In the genomic region with DNA sequence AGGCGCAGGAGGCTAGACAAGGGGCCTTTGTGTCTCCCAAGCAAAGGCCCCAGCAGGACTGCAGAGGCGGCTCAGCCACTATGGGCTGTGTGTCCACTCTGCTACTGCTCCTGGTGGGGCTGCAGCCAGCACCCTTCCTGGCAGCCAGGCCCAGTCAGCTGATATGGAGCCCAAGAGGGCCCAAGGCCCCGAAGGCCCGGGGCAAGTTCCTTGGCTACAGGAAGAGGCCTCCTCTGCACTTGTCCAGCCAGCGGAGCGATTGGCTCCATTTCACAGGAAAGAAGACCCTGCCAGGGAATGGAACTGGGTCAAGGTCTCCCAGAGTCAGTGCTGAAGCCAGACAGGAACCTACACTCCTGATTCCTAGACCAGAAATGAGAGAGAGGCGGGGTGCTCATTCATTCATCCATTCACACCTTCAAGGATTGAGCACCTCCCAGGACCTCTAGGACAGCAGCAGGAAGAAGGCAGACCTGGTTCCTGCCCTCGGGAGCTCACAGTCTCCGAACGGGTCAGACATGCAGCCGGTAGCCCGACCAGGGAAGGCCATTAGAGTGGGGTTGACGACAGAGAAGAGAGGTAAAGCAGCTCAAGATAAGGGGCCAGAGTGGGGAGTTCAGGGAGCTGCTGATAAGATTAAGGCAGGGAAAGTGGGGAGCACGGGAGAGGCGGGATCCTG, we compare ENCODE assay signal across 9 cellular contexts. TPM values are rescaled to one million over a fixed set of nuclear protein-coding genes. Genes with fewer than 3 reads are reported as not detected.
DNase-seq lines count a peak whose midpoint lies in the region; ATAC-seq and TF ChIP-seq lines count a peak whose summit lies in the region.
"Had no signal": no experiment of that assay in that cellular context is flagged by ENCODE, and none has a peak within 500 bp of the region (broad histone marks: within the 10 kb centered on the region; RNA-seq: fewer than 3 reads in every experiment).

No MANE protein-coding gene starts in this region.

- H4K20me1 ChIP-seq in KMS-11 (ENCODE audit: insufficient read depth) (no peaks in the 10 kb centered on the region), smooth muscle cell (ENCODE audit: low read depth) (no peaks in the 10 kb centered on the region), MM.1S (ENCODE audit: insufficient read depth, low read length) (no peaks in the 10 kb centered on the region)

- no peaks in the 10 kb centered on the region for H3K36me3 ChIP-seq in KMS-11 (ENCODE audit: insufficient read depth)
- H3K36me3 ChIP-seq in ascending aorta, result no peaks in the 10 kb centered on the region
- H3K36me3 ChIP-seq in left lung, result no peaks in the 10 kb centered on the region
- no peaks in the 10 kb centered on the region for H3K36me3 ChIP-seq in smooth muscle cell (ENCODE audit: low read depth)
- H3K36me3 ChIP-seq in MM.1S (replicated peaks; ENCODE audit: insufficient read depth, low read length), result no peaks in the 10 kb centered on the region

- H3K9ac ChIP-seq in KMS-11 (no peak overlapping the region), smooth muscle cell (ENCODE audit: low read depth) (no peak overlapping the region), MM.1S (ENCODE audit: low read length) (no peak overlapping the region)

- H3K4me3 ChIP-seq in KMS-11 (IDR thresholded peaks at IDR 0.05; ENCODE audit: insufficient read depth, low read depth, low read length), result no peak overlapping the region
- peak overlapping the region; percentile 52 to 71 for H3K4me3 ChIP-seq in ascending aorta
- H3K4me3 ChIP-seq in left lung, result peak overlapping the region; percentile 38 to 53
- H3K4me3 ChIP-seq in smooth muscle cell, result peak overlapping the region; percentile 56
- H3K4me3 ChIP-seq in MM.1S (ENCODE audit: low read length), result no peak overlapping the region

- H3K4me1 ChIP-seq in KMS-11 (ENCODE audit: low read depth, poor library complexity, severe bottlenecking), result no peaks in the 10 kb centered on the region
- H3K4me1 ChIP-seq in ascending aorta, result peaks cover 2 to 3% of the 10 kb centered on the region in 2 donors
- H3K4me1 ChIP-seq in left lung, result peaks cover 0 to 78% of the 10 kb centered on the region in 2 donors
- peaks cover 7% of the 10 kb centered on the region for H3K4me1 ChIP-seq in smooth muscle cell (ENCODE audit: low read depth)
- peaks cover 7% of the 10 kb centered on the region for H3K4me1 ChIP-seq in MM.1S (ENCODE audit: low read length)

- H3F3A ChIP-seq in smooth muscle cell (ENCODE audit: low read depth) (no peaks in the 10 kb centered on the region), MM.1S (ENCODE audit: insufficient read depth, low read length) (no peaks in the 10 kb centered on the region)

- H3K79me2 ChIP-seq in KMS-11 (ENCODE audit: insufficient read depth, low read depth) (no peaks in the 10 kb centered on the region), smooth muscle cell (ENCODE audit: low read depth) (no peaks in the 10 kb centered on the region), MM.1S (ENCODE audit: low read length) (no peaks in the 10 kb centered on the region)

- H2AFZ ChIP-seq in KMS-11 (ENCODE audit: low read depth), result peak overlapping the region; percentile 92; the same call in 1 of the 2 replicates
- H2AFZ ChIP-seq in smooth muscle cell (ENCODE audit: low read depth), result no peak overlapping the region
- H2AFZ ChIP-seq in MM.1S (ENCODE audit: low read length), result no peak overlapping the region

- H3K9me3 ChIP-seq in ascending aorta (no peaks in the 10 kb centered on the region), left lung (no peaks in the 10 kb centered on the region), smooth muscle cell (replicated peaks; ENCODE audit: low read depth) (no peaks in the 10 kb centered on the region), MM.1S (replicated peaks; ENCODE audit: insufficient read depth, low read length) (no peaks in the 10 kb centered on the region)

- peak; percentile 16 for ATAC-seq in left lung

- no peaks in the 10 kb centered on the region for H3K9me2 ChIP-seq in MM.1S (replicated peaks; ENCODE audit: insufficient read depth, low read length)

- 81% methylated on average over 15 of the region's 15 CpGs for WGBS in smooth muscle cell (ENCODE audit: low lambda C conversion rate)

- DNase-seq in ascending aorta (ENCODE audit: low spot score in 2 of 2) (peak in 1 of 2 donors; percentile 3), left lung (peak; percentile 31 to 79), smooth muscle cell (lab: John Stamatoyannopoulos, UW; ENCODE audit: unreplicated experiment) (no peak), UCSD-AML1 (lab: John Stamatoyannopoulos, UW; ENCODE audit: unreplicated experiment) (no peak), MM.1S (no peak), NCI-H345 (lab: John Stamatoyannopoulos, UW) (no peak)
- DNase-seq: GDM1 had no signal

- peak overlapping the region; percentile 63; the same call in 1 of the 2 replicates for H3K4me2 ChIP-seq in KMS-11
- no peak overlapping the region for H3K4me2 ChIP-seq in smooth muscle cell
- no peak overlapping the region for H3K4me2 ChIP-seq in MM.1S (ENCODE audit: low read depth, low read length)

- H3K27me3 ChIP-seq in KMS-11 (ENCODE audit: insufficient read depth, low read depth) (no peaks in the 10 kb centered on the region), ascending aorta (no peaks in the 10 kb centered on the region), left lung (peaks cover 0 to 15% of the 10 kb centered on the region in 2 donors), smooth muscle cell (ENCODE audit: low read depth) (peaks cover 22% of the 10 kb centered on the region), MM.1S (replicated peaks; ENCODE audit: insufficient read depth, low read length) (no peaks in the 10 kb centered on the region)

- H3K27ac ChIP-seq in KMS-11, result no peak overlapping the region
- no peak overlapping the region for H3K27ac ChIP-seq in ascending aorta
- H3K27ac ChIP-seq in left lung, result peak overlapping the region; percentile 55 to 83
- no peak overlapping the region for H3K27ac ChIP-seq in smooth muscle cell (ENCODE audit: low read depth)
- no peak overlapping the region for H3K27ac ChIP-seq in MM.1S (ENCODE audit: low read length)

- TF ChIP-seq CTCF in KMS-11 (conservative IDR thresholded peaks at IDR 0.05; ENCODE audit: low read depth, low read length), result no peak
- no peak for TF ChIP-seq CTCF in ascending aorta (IDR thresholded peaks at IDR 0.05)
- no peak for TF ChIP-seq CTCF in left lung (IDR thresholded peaks at IDR 0.05)
- no peak for TF ChIP-seq CTCF in smooth muscle cell (IDR thresholded peaks at IDR 0.05; ENCODE audit: borderline replicate concordance, insufficient read depth, poor library complexity, severe bottlenecking)
- TF ChIP-seq CTCF in MM.1S (IDR thresholded peaks at IDR 0.05; ENCODE audit: low read length), result no peak

- intact Hi-C loops in ascending aorta (cut with DNase I), result no loop called here
- intact Hi-C loops in left lung (cut with DNase I), result no loop called here

RNA-seq across cellular contexts. Expression of gene P2RY2, which starts 0.8 kb away (rescaled TPM):
- 18.3 TPM for total RNA-seq in ascending aorta
- 10 to 100 TPM in 1 of 2 donors, 1 to 10 TPM in 1; 9.3 to 10.3 TPM for total RNA-seq in left lung
- 0.99 and 5.8 TPM in 2 replicates for total RNA-seq in smooth muscle cell
- polyA plus RNA-seq in smooth muscle cell, result 1.9 TPM in 1 of 2 replicates, not detected in the other

RNA-seq across cellular contexts. Expression of gene P2RY6, which starts 54.9 kb away (rescaled TPM):
- total RNA-seq in ascending aorta (8.8 TPM), left lung (1 to 10 TPM; 2.2 to 4.8 TPM), smooth muscle cell (5.0 and 13.8 TPM in 2 replicates)
- 3.7 and 13.6 TPM in 2 replicates for polyA plus RNA-seq in smooth muscle cell
- total RNA-seq: fibroblast of villous mesenchyme had no signal

Comparison
In these comparisons a context has a peak if more than half of its experiments do, and no peak if none do; other contexts are left out.
1. H3K27ac ChIP-seq: peak in left lung (2 of 2); none in KMS-11 (single experiment), ascending aorta (0 of 2), smooth muscle cell (single experiment) and MM.1S (single experiment).
2. H3K4me3 ChIP-seq: peak in ascending aorta (2 of 2), left lung (2 of 2) and smooth muscle cell (single experiment); none in KMS-11 (single experiment) and MM.1S (single experiment).
3. DNase-seq: peak in left lung (2 of 2); none in smooth muscle cell (single experiment), UCSD-AML1 (single experiment), MM.1S (single experiment) and NCI-H345 (single experiment).